In the genomic region with DNA sequence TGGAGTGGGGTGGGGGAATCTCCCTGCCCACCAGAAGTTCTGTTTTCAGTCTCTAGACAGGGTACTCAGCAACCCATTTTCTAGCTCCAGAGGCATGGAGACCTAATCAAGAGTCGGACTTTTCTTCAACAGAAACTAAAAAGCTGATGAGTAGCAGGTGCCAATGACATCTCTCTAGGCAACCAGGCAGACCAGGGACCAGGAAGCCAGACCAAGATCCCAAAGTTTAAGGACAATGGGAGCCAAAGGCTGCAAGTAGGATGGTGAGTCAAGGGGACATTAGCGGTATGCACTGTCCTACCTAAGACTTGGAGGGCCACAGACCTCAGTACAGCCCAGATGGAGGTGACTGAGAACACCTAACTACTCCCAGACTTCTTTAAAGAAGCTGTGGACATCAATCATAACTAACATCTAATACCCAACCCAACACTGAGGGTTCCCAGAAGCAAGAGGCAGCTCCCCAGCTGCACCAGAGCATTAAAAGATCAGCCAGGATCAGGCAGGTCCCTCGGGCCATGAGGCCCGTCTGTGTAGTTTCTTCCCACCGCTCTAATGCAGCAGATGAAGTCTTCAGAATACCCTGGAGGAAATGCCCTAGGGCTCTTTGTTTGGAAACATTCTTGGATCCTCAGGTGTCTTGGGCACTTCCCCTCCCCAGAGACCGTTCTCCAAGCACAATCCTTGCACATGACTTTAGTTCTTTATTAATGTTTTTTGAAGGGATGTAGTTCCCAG, we compare ENCODE assay signal across 8 cellular contexts. TPM values are rescaled to one million over a fixed set of nuclear protein-coding genes. Genes with fewer than 3 reads are reported as not detected.
DNase-seq lines count a peak whose midpoint lies in the region; ATAC-seq and TF ChIP-seq lines count a peak whose summit lies in the region.

No MANE protein-coding gene starts in this region.

- no peak for ATAC-seq in activated CD8-positive, alpha-beta T cell treated with anti-CD3 and anti-CD28 coated beads, Interleukin-2, amount 10 ng/mL, durations not matched to agents 7 days and 5 days
- no peak for ATAC-seq in sciatic nerve
- no peak for ATAC-seq in HG03565 (IDR thresholded peaks at IDR 0.05; ENCODE audit: unreplicated experiment)
- ATAC-seq in GM19395 (IDR thresholded peaks at IDR 0.05; ENCODE audit: unreplicated experiment): no peak

- no peaks in the 10 kb centered on the region for H3K9me3 Mint-ChIP-seq in activated CD8-positive, alpha-beta T cell treated with anti-CD3 and anti-CD28 coated beads, Interleukin-2, amount 10 ng/mL, durations not matched to agents 7 days and 5 days (ENCODE audit: insufficient read depth)

- CTCF ChIA-PET in activated CD8-positive, alpha-beta T cell treated with anti-CD3 and anti-CD28 coated beads, Interleukin-2, amount 10 ng/mL, durations not matched to agents 7 days and 5 days (lab: Charles Lee): interaction anchor here (1.2 to 1.3 kb wide), 2 partner anchors 44 to 177 kb away, joined by 3 to 4 read pairs; a partner anchor contains a TSS

- H3K27me3 ChIP-seq in iPS-15b (ENCODE audit: control insufficient read depth, insufficient read depth, low read length): no peaks in the 10 kb centered on the region
- no peaks in the 10 kb centered on the region for H3K27me3 ChIP-seq in stomach

- peak overlapping the region; percentile 92 for H3K4me3 Mint-ChIP-seq in activated CD8-positive, alpha-beta T cell treated with anti-CD3 and anti-CD28 coated beads, Interleukin-2, amount 10 ng/mL, durations not matched to agents 7 days and 5 days

- H3K9ac ChIP-seq in iPS-15b (ENCODE audit: low read depth, low read length): peak overlapping the region; percentile 76

- POLR2A ChIA-PET in activated CD8-positive, alpha-beta T cell treated with anti-CD3 and anti-CD28 coated beads, Interleukin-2, amount 10 ng/mL, durations not matched to agents 7 days and 5 days (lab: Charles Lee): interaction anchor here (0.6 to 2.3 kb wide), 7 partner anchors 11 to 175 kb away, joined by 3 to 15 read pairs (median 4); a partner anchor contains a TSS

- WGBS in stomach, 5 donors: 30 to 41% (median 35%) methylated on average over 5 to 6 of the region's 6 CpGs

- intact Hi-C loops in stomach (cut with DNase I; ENCODE audit: low total_unique reads): loop anchor here (10.0 kb wide), 1 partner anchor 280 kb away; no protein-coding TSS in a partner anchor
- intact Hi-C loops in sciatic nerve (cut with DNase I): no loop called here

- peaks cover 5% of the 10 kb centered on the region for H3K4me1 ChIP-seq in iPS-15b (ENCODE audit: control insufficient read depth, insufficient read depth, low read length)
- H3K4me1 ChIP-seq in stomach: peaks cover 19 to 47% (median 27%) of the 10 kb centered on the region in 4 donors

- H3K27ac ChIP-seq in stomach: peak overlapping the region in 4 of 5 donors; percentile 88 to 95 (median 92)

- H3K4me1 Mint-ChIP-seq in activated CD8-positive, alpha-beta T cell treated with anti-CD3 and anti-CD28 coated beads, Interleukin-2, amount 10 ng/mL, durations not matched to agents 7 days and 5 days (ENCODE audit: low read depth): peaks cover 46% of the 10 kb centered on the region

- H3K27ac Mint-ChIP-seq in activated CD8-positive, alpha-beta T cell treated with anti-CD3 and anti-CD28 coated beads, Interleukin-2, amount 10 ng/mL, durations not matched to agents 7 days and 5 days: peak overlapping the region; percentile 89

- no peak for TF ChIP-seq CTCF in stomach (IDR thresholded peaks at IDR 0.05)

- H3K9me3 ChIP-seq in iPS-15b (ENCODE audit: control insufficient read depth, insufficient read depth, low read length) (no peaks in the 10 kb centered on the region), stomach (no peaks in the 10 kb centered on the region)

- H3K4me3 ChIP-seq in iPS-15b (ENCODE audit: low read depth, low read length): peak overlapping the region; percentile 94
- H3K4me3 ChIP-seq in stomach: peak overlapping the region; percentile 94 to 100 (median 99)

- peaks cover 37% of the 10 kb centered on the region for H3K36me3 Mint-ChIP-seq in activated CD8-positive, alpha-beta T cell treated with anti-CD3 and anti-CD28 coated beads, Interleukin-2, amount 10 ng/mL, durations not matched to agents 7 days and 5 days (ENCODE audit: low read depth)

- H3K36me3 ChIP-seq in iPS-15b (ENCODE audit: control insufficient read depth, insufficient read depth, low read length) (peaks cover 21% of the 10 kb centered on the region), stomach (peaks cover 21 to 37% (median 32%) of the 10 kb centered on the region in 4 donors)

- no peak for TF ChIP-seq EP300 in stomach (IDR thresholded peaks at IDR 0.05)

- DNase-seq in NCI-H2171 treated with DMSO at 0.1 percent for 48 hours (lab: John Stamatoyannopoulos, UW) (peak; percentile 16), NCI-H2171 (lab: John Stamatoyannopoulos, UW) (no peak), stomach (no peak), sciatic nerve (ENCODE audit: low spot score) (no peak)
- DNase-seq in activated CD8-positive, alpha-beta T cell treated with anti-CD3 and anti-CD28 coated beads, Interleukin-2, amount 10 ng/mL, durations not matched to agents 7 days and 5 days: no peak

- TF ChIP-seq POLR2A in stomach (IDR thresholded peaks at IDR 0.05): no peak

- H3K27me3 Mint-ChIP-seq in activated CD8-positive, alpha-beta T cell treated with anti-CD3 and anti-CD28 coated beads, Interleukin-2, amount 10 ng/mL, durations not matched to agents 7 days and 5 days (ENCODE audit: low read depth): no peaks in the 10 kb centered on the region

RNA-seq across cellular contexts. Expression of a gene that starts 1.0 kb away (rescaled TPM):
- 10 to 100 TPM; 21.8 to 22.7 TPM for total RNA-seq in activated CD8-positive, alpha-beta T cell treated with anti-CD3 and anti-CD28 coated beads, Interleukin-2, amount 10 ng/mL, durations not matched to agents 7 days and 5 days
- total RNA-seq in stomach (10 to 100 TPM in 3 of 5 donors, 1 to 10 TPM in 2; 2.3 to 22.6 (median 12.9) TPM), sciatic nerve (20.7 TPM)
- polyA plus RNA-seq in stomach: 10 to 100 TPM; 11.4 to 15.6 (median 12.6) TPM

RNA-seq across cellular contexts. Expression of a gene that starts 6.2 kb away (rescaled TPM):
- total RNA-seq in activated CD8-positive, alpha-beta T cell treated with anti-CD3 and anti-CD28 coated beads, Interleukin-2, amount 10 ng/mL, durations not matched to agents 7 days and 5 days: 1 to 10 TPM in 1 of 2 experiments, under 1 TPM in 1; 0.81 to 1.2 TPM
- 10 to 100 TPM; 11.6 to 41.1 (median 20.6) TPM for total RNA-seq in stomach
- polyA plus RNA-seq in stomach: 10 to 100 TPM; 15.2 to 37.7 (median 17.6) TPM
- 32.5 TPM for total RNA-seq in sciatic nerve

RNA-seq across cellular contexts. Expression of a gene that starts 32.3 kb away (rescaled TPM):
- under 1 TPM in 1 of 2 experiments, not detected in 1; 0.29 TPM for total RNA-seq in activated CD8-positive, alpha-beta T cell treated with anti-CD3 and anti-CD28 coated beads, Interleukin-2, amount 10 ng/mL, durations not matched to agents 7 days and 5 days
- total RNA-seq in stomach (100 to 1,000 TPM; 195 to 578 (median 552) TPM), sciatic nerve (515 TPM)
- polyA plus RNA-seq in stomach: 100 to 1,000 TPM; 198 to 333 (median 200) TPM

RNA-seq across cellular contexts. Expression of a gene that starts 44.5 kb away (rescaled TPM):
- 10 to 100 TPM; 58.0 to 60.4 TPM for total RNA-seq in activated CD8-positive, alpha-beta T cell treated with anti-CD3 and anti-CD28 coated beads, Interleukin-2, amount 10 ng/mL, durations not matched to agents 7 days and 5 days
- total RNA-seq in stomach (10 to 100 TPM; 21.6 to 77.2 (median 57.1) TPM), sciatic nerve (55.7 TPM)
- 10 to 100 TPM; 15.6 to 16.6 (median 15.7) TPM for polyA plus RNA-seq in stomach

Comparison
In these comparisons a context has a peak if more than half of its experiments do, and no peak if none do; other contexts are left out.
1. RNA of a gene that starts 6.2 kb away (total RNA-seq): 32.5 TPM in sciatic nerve (single experiment) and 11.6 to 41.1 TPM in stomach; 0.81 to 1.2 TPM in activated CD8-positive, alpha-beta T cell treated with anti-CD3 and anti-CD28 coated beads, Interleukin-2, amount 10 ng/mL, durations not matched to agents 7 days and 5 days; every median in the first group is over 4 times any median in the second.
2. RNA of a gene that starts 32.3 kb away (total RNA-seq): 195 to 578 TPM in stomach and 515 TPM in sciatic nerve (single experiment); 0.29 TPM in activated CD8-positive, alpha-beta T cell treated with anti-CD3 and anti-CD28 coated beads, Interleukin-2, amount 10 ng/mL, durations not matched to agents 7 days and 5 days; every median in the first group is over 100 times any median in the second.